27 cellular contexts compared by ENCODE assay signal in genomic region chr15:48185527-48185926, GRCh38. TPM values are rescaled to one million over a fixed set of nuclear protein-coding genes. Genes with fewer than 3 reads are reported as not detected.
"Had no signal": no experiment of that assay in that cellular context is flagged by ENCODE, and none has a peak within 500 bp of the region (broad histone marks: within the 10 kb centered on the region; RNA-seq: fewer than 3 reads in every experiment).

No MANE protein-coding gene starts in this region.

- H3K27me3 ChIP-seq: Peyer's patch, SJCRH30 had no signal

- H3K4me2 ChIP-seq: PC-9 had no signal

- DNase-seq: KBM-7; MG63; NCI-H1092 treated with DMSO at 0.1 percent for 48 hours; NCI-H1436; NCI-H187; NCI-H2029; NCI-H2081 treated with DMSO at 0.1 percent for 48 hours; NCI-H2171; NCI-H226; NCI-H446; NCI-H510A; NCI-H524 treated with DMSO at 0.1 percent for 48 hours; NCI-H69; NCI-H774; NK-92 treated with Interleukin-12 subunit alpha and Interleukin-12 subunit beta, amount 100 ng/mL, for 24 hours; OCI-M1; PC-9; Peyer's patch; SHP77 treated with DMSO at 0.1 percent for 48 hours; SJCRH30; T-helper 1 cell had no signal

- ATAC-seq: Right ventricle myocardium inferior, SK-N-SH treated with all-trans-retinoic acid at 6 μM for 48 hours had no signal

- H3K4me3 ChIP-seq: MG63, PC-9, Peyer's patch, SJCRH30 had no signal

- H3K9me3 ChIP-seq: MG63, Peyer's patch, SJCRH30 had no signal

- H2AFZ ChIP-seq: PC-9 had no signal

- H3K4me1 ChIP-seq: Peyer's patch, SJCRH30 had no signal

- H3K36me3 ChIP-seq: MG63, Peyer's patch, SJCRH30 had no signal

- H3K27ac ChIP-seq: PC-9, Peyer's patch, SJCRH30 had no signal

RNA-seq across cellular contexts. Expression of gene CTXN2, which starts 5.9 kb away (rescaled TPM):
- total RNA-seq: HT-29, LHCN-M2, PC-9, Peyer's patch, Right ventricle myocardium inferior, RPMI7951, SJCRH30 had no signal
- polyA plus RNA-seq: IgD-negative memory B cell had no signal

RNA-seq across cellular contexts. Expression of gene MYEF2, which starts 7.4 kb away (rescaled TPM):
- total RNA-seq: SJCRH30 had no signal

RNA-seq across cellular contexts. Expression of gene SLC12A1, which starts 20.6 kb away (rescaled TPM):
- total RNA-seq: HT-29, LHCN-M2, PC-9, Peyer's patch, Right ventricle myocardium inferior, RPMI7951, SJCRH30 had no signal
- polyA plus RNA-seq: IgD-negative memory B cell had no signal
